ENCODE assay signal across 22 cellular contexts in the genomic region with DNA sequence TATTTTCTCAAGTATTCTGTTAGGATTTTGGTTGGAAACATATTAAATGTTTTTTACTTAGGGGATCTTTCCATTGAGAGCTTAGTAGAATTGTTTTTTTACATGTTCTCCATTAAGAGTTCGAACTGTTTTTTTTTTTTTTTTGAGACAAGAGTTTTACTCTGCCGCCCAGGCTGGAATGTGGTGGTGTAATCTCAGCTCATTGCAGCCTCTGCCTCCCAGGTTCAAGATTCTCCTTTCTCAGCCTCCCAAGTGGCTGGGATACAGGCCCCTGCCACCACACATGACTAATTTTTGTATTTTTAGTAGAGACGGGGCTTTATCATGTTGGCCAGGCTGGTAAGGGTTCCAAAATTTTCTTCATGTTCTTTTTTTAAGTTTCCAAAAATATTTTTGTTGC. TPM values are rescaled to one million over a fixed set of nuclear protein-coding genes. Genes with fewer than 3 reads are reported as not detected.
DNase-seq lines count a peak whose midpoint lies in the region; ATAC-seq, FAIRE-seq and TF ChIP-seq lines count a peak whose summit lies in the region.
"Had no signal": no experiment of that assay in that cellular context is flagged by ENCODE, and none has a peak within 500 bp of the region (broad histone marks: within the 10 kb centered on the region; RNA-seq: fewer than 3 reads in every experiment).

No MANE protein-coding gene starts in this region.

- H3K4me1 Mint-ChIP-seq in mesothelial cell of epicardium (peaks cover 32% of the 10 kb centered on the region), CD14-positive monocyte (peaks cover 6% of the 10 kb centered on the region)

- TF ChIP-seq EP300 in HepG2 (IDR thresholded peaks at IDR 0.05; ENCODE audit: low read depth in 2 of 2, low read length in 2 of 2) (no peak), HepG2 (CRISPR knock-in tag; IDR thresholded peaks at IDR 0.05; ENCODE audit: borderline replicate concordance) (no peak)

- in situ Hi-C loops in HepG2 (cut with HindIII; ENCODE audit: extremely low pct_ligation_motif_present, low pct_unique_long_range_greater_than_20kb) = no loop called here

- TF ChIP-seq CTCF in HepG2 (CRISPR knock-in tag; IDR thresholded peaks at IDR 0.05) = no peak
- TF ChIP-seq CTCF in right lobe of liver (IDR thresholded peaks at IDR 0.05) = no peak
- TF ChIP-seq CTCF in choroid plexus epithelial cell (conservative IDR thresholded peaks at IDR 0.05; ENCODE audit: low read depth, low read length) = no peak
- no peak for TF ChIP-seq CTCF in mesothelial cell of epicardium (IDR thresholded peaks at IDR 0.05; ENCODE audit: unreplicated experiment)
- no peak for TF ChIP-seq CTCF in CD14-positive monocyte (IDR thresholded peaks at IDR 0.05)

- H3K27me3 ChIP-seq in HepG2 (ENCODE audit: control insufficient read depth in 1 of 2, insufficient read depth in 2 of 2, low read length in 2 of 2) (no peaks in the 10 kb centered on the region), right lobe of liver (no peaks in the 10 kb centered on the region)
- H3K27me3 ChIP-seq: BE2C; BLaER1 treated with 17β-estradiol and CSF1 and Interleukin-3, amounts not matched to agents 10 nM and 100 nM had no signal

- intact Hi-C loops in HepG2 (cut with micrococcal nuclease; ENCODE audit: unreplicated experiment) = loop anchor here (2.0 kb wide), 1 partner anchor 34 kb away; the partner anchor contains the start of genes MPLKIP and SUGCT
- intact Hi-C loops in right lobe of liver (cut with DNase I) = no loop called here
- intact Hi-C loops in CD14-positive monocyte (cut with micrococcal nuclease) = no loop called here

- no peaks in the 10 kb centered on the region for H3K9me3 Mint-ChIP-seq in mesothelial cell of epicardium
- no peaks in the 10 kb centered on the region for H3K9me3 Mint-ChIP-seq in CD14-positive monocyte
- H3K9me3 Mint-ChIP-seq: CD4-positive, alpha-beta memory T cell; HFFc6 had no signal

- H3K4me3 Mint-ChIP-seq in mesothelial cell of epicardium = no peak overlapping the region
- no peak overlapping the region for H3K4me3 Mint-ChIP-seq in CD14-positive monocyte
- H3K4me3 Mint-ChIP-seq: CD4-positive, alpha-beta memory T cell; HFFc6 had no signal

- H3K27ac ChIP-seq in HepG2 (ENCODE audit: extremely low read length, insufficient read depth, low read length) (no peak overlapping the region), right lobe of liver (no peak overlapping the region)
- H3K27ac ChIP-seq: A549; BLaER1 treated with 17β-estradiol and CSF1 and Interleukin-3, amounts not matched to agents 10 nM and 100 nM had no signal

- H4K20me1 ChIP-seq in HepG2 (ENCODE audit: insufficient read depth, low read length) = no peaks in the 10 kb centered on the region

- H2AFZ ChIP-seq in HepG2 (ENCODE audit: low read length) = no peak overlapping the region

- TF ChIP-seq POLR2A in HepG2 (IDR thresholded peaks at IDR 0.05; ENCODE audit: insufficient read depth in 1 of 2, low read depth in 2 of 2, low read length in 2 of 2) = no peak
- no peak for TF ChIP-seq POLR2A in right lobe of liver (IDR thresholded peaks at IDR 0.05)

- H3K4me1 ChIP-seq in HepG2 (ENCODE audit: insufficient read depth, low read length) = peaks cover 36% of the 10 kb centered on the region
- peaks cover 0 to 49% (median 11%) of the 10 kb centered on the region in 4 donors for H3K4me1 ChIP-seq in right lobe of liver
- H3K4me1 ChIP-seq: A549, BE2C had no signal

- no peak overlapping the region for H3K4me3 ChIP-seq in HepG2 (replicated peaks in 1 of 3; ENCODE audit: insufficient read depth in 1 of 3, low read depth in 2 of 3, low read length in 3 of 3)
- H3K4me3 ChIP-seq in right lobe of liver = no peak overlapping the region
- no peak overlapping the region for H3K4me3 ChIP-seq in choroid plexus epithelial cell (ENCODE audit: low read depth, low read length)
- H3K4me3 ChIP-seq: A549; BLaER1 treated with 17β-estradiol and CSF1 and Interleukin-3, amounts not matched to agents 10 nM and 100 nM; HAP-1 had no signal

- DNase-seq in HepG2 (ENCODE audit: low spot score) = no peak
- DNase-seq in right lobe of liver = no peak
- DNase-seq in choroid plexus epithelial cell (ENCODE audit: low read depth) = peak; percentile 47
- no peak for DNase-seq in mesothelial cell of epicardium (ENCODE audit: low spot score in 2 of 2, unreplicated experiment in 2 of 2)
- DNase-seq in globus pallidus (ENCODE audit: low spot score) = no peak
- DNase-seq in HT-29 (ENCODE audit: low spot score) = no peak
- no peak for DNase-seq in CD14-positive monocyte (ENCODE audit: low spot score)
- DNase-seq: 8988T; ACHN; AML-193; BE2C; Calu3; CD4-positive, alpha-beta memory T cell; COR-L47; DMS53; DMS79 treated with DMSO at 0.1 percent for 48 hours; GOT3; HFFc6 had no signal

- peaks cover 0 to 3% of the 10 kb centered on the region in 2 experiments; a peak in 1 of 5 replicates for H3K36me3 ChIP-seq in HepG2 (replicated peaks in 1 of 2; ENCODE audit: control insufficient read depth in 1 of 2, insufficient read depth in 2 of 2, low read length in 2 of 2)
- H3K36me3 ChIP-seq in right lobe of liver = no peaks in the 10 kb centered on the region
- H3K36me3 ChIP-seq: HAP-1 had no signal

- CTCF ChIA-PET in HepG2 (lab: Yijun Ruan, JAX; ENCODE audit: low intra/inter-chr PET ratio, low total read pairs) = no interaction called here

- H3K79me2 ChIP-seq in HepG2 (ENCODE audit: insufficient read depth, low read length) = no peaks in the 10 kb centered on the region

- no peak for FAIRE-seq in HepG2 (lab: Jason Lieb, UNC)
- FAIRE-seq: A549, GM12892 had no signal

- no peak overlapping the region for H3K4me2 ChIP-seq in HepG2 (ENCODE audit: low read depth, low read length)
- H3K4me2 ChIP-seq: A549; BLaER1 treated with 17β-estradiol and CSF1 and Interleukin-3, amounts not matched to agents 10 nM and 100 nM had no signal

- H3K27ac Mint-ChIP-seq in mesothelial cell of epicardium = peak overlapping the region; percentile 34
- H3K27ac Mint-ChIP-seq in CD14-positive monocyte = no peak overlapping the region
- H3K27ac Mint-ChIP-seq: CD4-positive, alpha-beta memory T cell; HFFc6 had no signal

- 96% methylated on average over 3 of the region's 3 CpGs for WGBS in HepG2 (ENCODE audit: low lambda C conversion rate)
- 37% methylated on average over 3 of the region's 3 CpGs for WGBS in right lobe of liver (ENCODE audit: insufficient coverage, low coverage, low lambda C conversion rate, missing lambda C conversion rate)

- TF ChIP-seq RAD21 in HepG2 (CRISPR knock-in tag; IDR thresholded peaks at IDR 0.05) = no peak

- H3K9me3 ChIP-seq in HepG2 (ENCODE audit: low read length) (no peaks in the 10 kb centered on the region), right lobe of liver (no peaks in the 10 kb centered on the region)
- H3K9me3 ChIP-seq: A549; BE2C; BLaER1 treated with 17β-estradiol and CSF1 and Interleukin-3, amounts not matched to agents 10 nM and 100 nM; HAP-1 had no signal

- no peaks in the 10 kb centered on the region for H3K36me3 Mint-ChIP-seq in mesothelial cell of epicardium
- peaks cover 13 to 28% of the 10 kb centered on the region in 2 donors for H3K36me3 Mint-ChIP-seq in CD14-positive monocyte

- H3K27me3 Mint-ChIP-seq in mesothelial cell of epicardium (ENCODE audit: low read depth) (no peaks in the 10 kb centered on the region), CD14-positive monocyte (ENCODE audit: low read depth in 3 of 3) (peaks cover 0 to 3% (median 0%) of the 10 kb centered on the region in 3 donors)
- H3K27me3 Mint-ChIP-seq: CD4-positive, alpha-beta memory T cell had no signal

- POLR2A ChIA-PET in HepG2 (lab: Yijun Ruan, JAX) = no interaction called here

- ATAC-seq in HepG2 = no peak
- no peak for ATAC-seq in right lobe of liver
- ATAC-seq: A549 had no signal

- BruUV-seq in HepG2 (replicated peaks; lab: Mats Ljungman, UMichigan) = no TSS peak

- no peak overlapping the region for H3K9ac ChIP-seq in HepG2 (ENCODE audit: insufficient read depth, low read depth, low read length)
- H3K9ac ChIP-seq: BLaER1 treated with 17β-estradiol and CSF1 and Interleukin-3, amounts not matched to agents 10 nM and 100 nM had no signal

RNA-seq across cellular contexts. Expression of gene MPLKIP, which starts 33.2 kb away (rescaled TPM):
- total RNA-seq in HepG2 (2016; rRNA removed; fragmentation: Illumina TruSeq; extraction: Trizol) (45.7 and 66.9 TPM in 2 replicates), right lobe of liver (10 to 100 TPM; 18.4 to 59.9 (median 38.9) TPM), mesothelial cell of epicardium (35.3 to 39.3 TPM (median 37.5 TPM) in 3 replicates)
- 21.7 and 22.6 TPM in 2 replicates for total RNA-seq in HepG2 (2016; cell fraction: cytosol; rRNA removed; fragmentation: Illumina TruSeq; extraction: Trizol; ENCODE audit: low read depth)
- 46.3 and 71.1 TPM in 2 replicates for total RNA-seq in HepG2 (2016; cell fraction: insoluble cytoplasmic fraction; rRNA removed; fragmentation: Illumina TruSeq; extraction: Trizol)
- total RNA-seq in HepG2 (2016; cell fraction: membrane; rRNA removed; fragmentation: Illumina TruSeq; extraction: Trizol) = 23.7 and 24.4 TPM in 2 replicates
- total RNA-seq in HepG2 (2016; cell fraction: nucleus; rRNA removed; fragmentation: Illumina TruSeq; extraction: Trizol) = 24.6 and 25.6 TPM in 2 replicates
- polyA plus RNA-seq in HepG2 (2011; rRNA removed) (38.2 and 40.1 TPM in 2 replicates), CD14-positive monocyte (10 to 100 TPM; 64.0 to 71.8 TPM)
- polyA plus RNA-seq in HepG2 (2011; cell fraction: cytosol; rRNA removed) = 49.9 and 73.9 TPM in 2 replicates
- 17.1 and 18.1 TPM in 2 replicates for polyA plus RNA-seq in HepG2 (2011; cell fraction: nucleus; rRNA removed)
- polyA plus RNA-seq in HepG2 (2012) = 49.0 and 60.4 TPM in 2 replicates
- polyA plus RNA-seq in HepG2 (2016; cell fraction: cytosol; fragmentation: Illumina TruSeq; extraction: Trizol; ENCODE audit: low read depth) = 33.5 and 39.5 TPM in 2 replicates
- 120 and 138 TPM in 2 replicates for polyA plus RNA-seq in HepG2 (2016; cell fraction: insoluble cytoplasmic fraction; fragmentation: Illumina TruSeq; extraction: Trizol; ENCODE audit: low read depth)
- 33.4 and 35.3 TPM in 2 replicates for polyA plus RNA-seq in HepG2 (2016; cell fraction: membrane; fragmentation: Illumina TruSeq; extraction: Trizol; ENCODE audit: low read depth)
- 50.0 and 60.7 TPM in 2 replicates for polyA plus RNA-seq in HepG2 (2016; cell fraction: nucleus; fragmentation: Illumina TruSeq; extraction: Trizol; ENCODE audit: insufficient read depth, low read depth)
- polyA minus RNA-seq in HepG2 (2011; rRNA and poly(A)+ RNA removed; ENCODE audit: low replicate concordance) = 4.0 and 9.3 TPM in 2 replicates
- polyA minus RNA-seq in HepG2 (2011; cell fraction: cytosol; rRNA and poly(A)+ RNA removed) = 14.3 and 14.7 TPM in 2 replicates
- 8.8 and 10.3 TPM in 2 replicates for polyA minus RNA-seq in HepG2 (2011; cell fraction: nucleus; rRNA and poly(A)+ RNA removed)
- 66.0 and 74.3 TPM in 2 replicates for total RNA-seq in HT-29 (2014; rRNA removed; shearing (Covaris generic))

RNA-seq across cellular contexts. Expression of gene SUGCT, which starts 33.6 kb away (rescaled TPM):
- total RNA-seq in HepG2 (2016; rRNA removed; fragmentation: Illumina TruSeq; extraction: Trizol) = 22.2 and 23.6 TPM in 2 replicates
- 5.1 and 5.8 TPM in 2 replicates for total RNA-seq in HepG2 (2016; cell fraction: cytosol; rRNA removed; fragmentation: Illumina TruSeq; extraction: Trizol; ENCODE audit: low read depth)
- total RNA-seq in HepG2 (2016; cell fraction: insoluble cytoplasmic fraction; rRNA removed; fragmentation: Illumina TruSeq; extraction: Trizol) = 24.7 and 27.2 TPM in 2 replicates
- 6.1 and 7.0 TPM in 2 replicates for total RNA-seq in HepG2 (2016; cell fraction: membrane; rRNA removed; fragmentation: Illumina TruSeq; extraction: Trizol)
- 25.6 and 32.2 TPM in 2 replicates for total RNA-seq in HepG2 (2016; cell fraction: nucleus; rRNA removed; fragmentation: Illumina TruSeq; extraction: Trizol)
- 8.7 and 10.1 TPM in 2 replicates for polyA plus RNA-seq in HepG2 (2011; rRNA removed)
- polyA plus RNA-seq in HepG2 (2011; cell fraction: cytosol; rRNA removed) = 6.7 and 7.3 TPM in 2 replicates
- polyA plus RNA-seq in HepG2 (2011; cell fraction: nucleus; rRNA removed) = 3.8 TPM in 2 replicates
- 10.0 and 13.8 TPM in 2 replicates for polyA plus RNA-seq in HepG2 (2012)
- 3.3 and 3.9 TPM in 2 replicates for polyA plus RNA-seq in HepG2 (2016; cell fraction: cytosol; fragmentation: Illumina TruSeq; extraction: Trizol; ENCODE audit: low read depth)
- 20.0 and 24.7 TPM in 2 replicates for polyA plus RNA-seq in HepG2 (2016; cell fraction: insoluble cytoplasmic fraction; fragmentation: Illumina TruSeq; extraction: Trizol; ENCODE audit: low read depth)
- polyA plus RNA-seq in HepG2 (2016; cell fraction: membrane; fragmentation: Illumina TruSeq; extraction: Trizol; ENCODE audit: low read depth) = 5.1 and 5.6 TPM in 2 replicates
- polyA plus RNA-seq in HepG2 (2016; cell fraction: nucleus; fragmentation: Illumina TruSeq; extraction: Trizol; ENCODE audit: insufficient read depth, low read depth) = 12.5 and 13.2 TPM in 2 replicates
- 0.09 and 6.1 TPM in 2 replicates for polyA minus RNA-seq in HepG2 (2011; rRNA and poly(A)+ RNA removed; ENCODE audit: low replicate concordance)
- polyA minus RNA-seq in HepG2 (2011; cell fraction: cytosol; rRNA and poly(A)+ RNA removed) = 3.9 and 4.1 TPM in 2 replicates
- 43.1 and 46.1 TPM in 2 replicates for polyA minus RNA-seq in HepG2 (2011; cell fraction: nucleus; rRNA and poly(A)+ RNA removed)
- 10 to 100 TPM; 10.1 to 21.0 (median 14.2) TPM for total RNA-seq in right lobe of liver
- total RNA-seq in mesothelial cell of epicardium = 8.4 to 9.8 TPM (median 8.9 TPM) in 3 replicates
- not detected in 2 replicates for total RNA-seq in HT-29 (2014; rRNA removed; shearing (Covaris generic))
- not detected for polyA plus RNA-seq in CD14-positive monocyte
